In genomic region chr3:120795017-120795648, GRCh38 we compare ENCODE assay signal across 8 cellular contexts. TPM values are rescaled to one million over a fixed set of nuclear protein-coding genes. Genes with fewer than 3 reads are reported as not detected.
DNase-seq lines count a peak whose midpoint lies in the region; ATAC-seq and TF ChIP-seq lines count a peak whose summit lies in the region.

No MANE protein-coding gene starts in this region.

- H3K27me3 ChIP-seq in right lobe of liver = no peaks in the 10 kb centered on the region

- TF ChIP-seq POLR2A in right lobe of liver (IDR thresholded peaks at IDR 0.05) = no peak

- CTCF ChIA-PET in AG04449 (lab: Yijun Ruan, JAX) = interaction anchor here (0.5 to 5.3 kb wide), 54 partner anchors 10 to 681 kb away, joined by 3 to 279 read pairs (median 5); partner anchors contain the start of genes HGD, LRRC58 and NDUFB4

- TF ChIP-seq CTCF in AG04449 (IDR thresholded peaks at IDR 0.05; ENCODE audit: insufficient read depth, low read length, missing control alignments) (peak; percentile 75), right lobe of liver (IDR thresholded peaks at IDR 0.05) (peak; percentile 77 to 94 (median 85))

- POLR2A ChIA-PET in AG04449 (lab: Yijun Ruan, JAX) = interaction anchor here (0.6 to 1.0 kb wide), 2 partner anchors 200 to 232 kb away, joined by 3 read pairs; no protein-coding TSS in a partner anchor

- H3K36me3 ChIP-seq in right lobe of liver = no peaks in the 10 kb centered on the region

- DNase-seq in AG04449 (ENCODE audit: low read depth, low spot score) (no peak), NCI-H2107 treated with DMSO at 0.1 percent for 48 hours (lab: John Stamatoyannopoulos, UW; ENCODE audit: unreplicated experiment) (peak; percentile 64), cerebellar cortex (ENCODE audit: low spot score) (peak; percentile 69), right lobe of liver (peak; percentile 81 to 87 (median 81))
- peak; percentile 56 to 75 (median 73) for DNase-seq in stimulated activated CD4-positive, alpha-beta T cell treated with anti-CD3 and anti-CD28 coated beads, TNF-alpha, amount 100 ng/mL, for 48 hours (ENCODE audit: low read depth in 3 of 3)

- H3K27ac ChIP-seq in right lobe of liver = no peak overlapping the region

- no peaks in the 10 kb centered on the region for H3K4me1 ChIP-seq in right lobe of liver

- H3K4me3 ChIP-seq in AG04449 (ENCODE audit: low read depth, low read length) (no peak overlapping the region), right lobe of liver (no peak overlapping the region)

- intact Hi-C loops in right lobe of liver (cut with DNase I) = no loop called here

- ATAC-seq in GM18519 (IDR thresholded peaks at IDR 0.05; ENCODE audit: low FRiP score, unreplicated experiment) (peak; percentile 89), HG03039 (IDR thresholded peaks at IDR 0.05; ENCODE audit: unreplicated experiment) (peak; percentile 86), right lobe of liver (peak; percentile 95 to 99 (median 97))
- peak; percentile 78 to 86 for ATAC-seq in activated CD4-positive, CD25-positive, alpha-beta regulatory T cell treated with anti-CD3 and anti-CD28 coated beads, Interleukin-2, amount 50 U/mL, for 24 hours

- WGBS in right lobe of liver (ENCODE audit: insufficient coverage, low coverage, low lambda C conversion rate, missing lambda C conversion rate) = 15% methylated on average over 5 of the region's 5 CpGs

- no peaks in the 10 kb centered on the region for H3K9me3 ChIP-seq in right lobe of liver

RNA-seq across cellular contexts. Expression of gene GTF2E1, which starts 52.6 kb away (rescaled TPM):
- total RNA-seq in right lobe of liver = 1 to 10 TPM; 5.0 to 8.9 (median 6.4) TPM

RNA-seq across cellular contexts. Expression of gene RABL3, which starts 52.8 kb away (rescaled TPM):
- total RNA-seq in right lobe of liver = 10 to 100 TPM; 12.0 to 18.4 (median 13.2) TPM
